In genomic region chr11:74397531-74398243, GRCh38 we compare ENCODE assay signal across 8 cellular contexts. TPM values are rescaled to one million over a fixed set of nuclear protein-coding genes. Genes with fewer than 3 reads are reported as not detected.
DNase-seq lines count a peak whose midpoint lies in the region; ATAC-seq and TF ChIP-seq lines count a peak whose summit lies in the region.

No MANE protein-coding gene starts in this region.

- peak overlapping the region; percentile 18 to 88 for H3K27ac ChIP-seq in esophagus (ENCODE audit: low read depth in 2 of 2, low read length in 1 of 2)

- no peaks in the 10 kb centered on the region for H3K4me1 ChIP-seq in esophagus (ENCODE audit: control insufficient read depth in 2 of 2, insufficient read depth in 2 of 2, low read length in 1 of 2)

- no peaks in the 10 kb centered on the region for H3K9me3 Mint-ChIP-seq in activated CD4-positive, alpha-beta T cell treated with anti-CD3 and anti-CD28 coated beads, Interleukin-2, amount 10 ng/mL, durations not matched to agents 7 days and 5 days
- H3K9me3 Mint-ChIP-seq in naive B cell (no peaks in the 10 kb centered on the region), type B pancreatic cell (no peaks in the 10 kb centered on the region)

- peaks cover 28% of the 10 kb centered on the region for H3K4me1 Mint-ChIP-seq in activated CD4-positive, alpha-beta T cell treated with anti-CD3 and anti-CD28 coated beads, Interleukin-2, amount 10 ng/mL, durations not matched to agents 7 days and 5 days
- peaks cover 8 to 20% (median 12%) of the 10 kb centered on the region in 3 donors for H3K4me1 Mint-ChIP-seq in naive B cell
- H3K4me1 Mint-ChIP-seq in type B pancreatic cell (ENCODE audit: unreplicated experiment), result no peaks in the 10 kb centered on the region

- POLR2A ChIA-PET in activated CD4-positive, alpha-beta T cell treated with anti-CD3 and anti-CD28 coated beads, Interleukin-2, amount 10 ng/mL, durations not matched to agents 7 days and 5 days (lab: Charles Lee), result no interaction called here

- H3K36me3 ChIP-seq in esophagus (ENCODE audit: control insufficient read depth in 2 of 2, insufficient read depth in 2 of 2, low read length in 1 of 2), result no peaks in the 10 kb centered on the region

- WGBS in esophagus, 2 donors, result 1% methylated on average over 29 to 34 of the region's 34 CpGs

- no peaks in the 10 kb centered on the region for H3K9me3 ChIP-seq in esophagus (ENCODE audit: control insufficient read depth in 2 of 2, insufficient read depth in 1 of 2, low read depth in 1 of 2, low read length in 1 of 2)

- H3K27ac Mint-ChIP-seq in activated CD4-positive, alpha-beta T cell treated with anti-CD3 and anti-CD28 coated beads, Interleukin-2, amount 10 ng/mL, durations not matched to agents 7 days and 5 days, result peak overlapping the region; percentile 79
- H3K27ac Mint-ChIP-seq in naive B cell, result peak overlapping the region; percentile 6 to 94 (median 74)
- peak overlapping the region; percentile 98 for H3K27ac Mint-ChIP-seq in type B pancreatic cell

- peak; percentile 46 for TF ChIP-seq CTCF in type B pancreatic cell (conservative IDR thresholded peaks at IDR 0.05)

- peaks cover 2% of the 10 kb centered on the region for H3K36me3 Mint-ChIP-seq in activated CD4-positive, alpha-beta T cell treated with anti-CD3 and anti-CD28 coated beads, Interleukin-2, amount 10 ng/mL, durations not matched to agents 7 days and 5 days (ENCODE audit: low read depth)
- H3K36me3 Mint-ChIP-seq in naive B cell, result no peaks in the 10 kb centered on the region
- H3K36me3 Mint-ChIP-seq in type B pancreatic cell, result peaks cover 4% of the 10 kb centered on the region

- H3K27me3 Mint-ChIP-seq in activated CD4-positive, alpha-beta T cell treated with anti-CD3 and anti-CD28 coated beads, Interleukin-2, amount 10 ng/mL, durations not matched to agents 7 days and 5 days, result no peaks in the 10 kb centered on the region
- H3K27me3 Mint-ChIP-seq in naive B cell (no peaks in the 10 kb centered on the region), type B pancreatic cell (no peaks in the 10 kb centered on the region)

- ATAC-seq in HG03108 (IDR thresholded peaks at IDR 0.05; ENCODE audit: unreplicated experiment) (peak; percentile 14), naive B cell (ENCODE audit: low read depth in 2 of 2) (peak; percentile 47 to 58), HG02759 (IDR thresholded peaks at IDR 0.05; ENCODE audit: unreplicated experiment) (no peak)

- peak overlapping the region; percentile 64 to 77 for H3K4me3 ChIP-seq in esophagus (ENCODE audit: low read depth in 1 of 2, low read length in 2 of 2)

- CTCF ChIA-PET in activated CD4-positive, alpha-beta T cell treated with anti-CD3 and anti-CD28 coated beads, Interleukin-2, amount 10 ng/mL, durations not matched to agents 7 days and 5 days (lab: Charles Lee), result interaction anchor here (1.2 to 2.1 kb wide), 2 partner anchors 10 to 53 kb away, joined by 4 to 7 read pairs; no protein-coding TSS in a partner anchor

- H3K27me3 ChIP-seq in esophagus (ENCODE audit: control insufficient read depth in 1 of 2, insufficient read depth in 2 of 2, low read length in 2 of 2), result no peaks in the 10 kb centered on the region

- H3K4me3 Mint-ChIP-seq in activated CD4-positive, alpha-beta T cell treated with anti-CD3 and anti-CD28 coated beads, Interleukin-2, amount 10 ng/mL, durations not matched to agents 7 days and 5 days, result peak overlapping the region; percentile 92
- H3K4me3 Mint-ChIP-seq in naive B cell, result peak overlapping the region; percentile 82 to 100 (median 98)
- peak overlapping the region; percentile 100 for H3K4me3 Mint-ChIP-seq in type B pancreatic cell

- DNase-seq in GM03348 (ENCODE audit: low spot score), result peak; percentile 22
- DNase-seq in NCI-H748 (lab: John Stamatoyannopoulos, UW; ENCODE audit: unreplicated experiment), result peak; percentile 72
- peak; percentile 67 for DNase-seq in activated CD4-positive, alpha-beta T cell treated with anti-CD3 and anti-CD28 coated beads, Interleukin-2, amount 10 ng/mL, durations not matched to agents 7 days and 5 days
- DNase-seq in naive B cell, result peak; percentile 60
- no peak for DNase-seq in type B pancreatic cell (ENCODE audit: extremely low spot score, unreplicated experiment)

RNA-seq across cellular contexts. Expression of gene PGM2L1, which starts 0.5 kb away (rescaled TPM):
- total RNA-seq in activated CD4-positive, alpha-beta T cell treated with anti-CD3 and anti-CD28 coated beads, Interleukin-2, amount 10 ng/mL, durations not matched to agents 7 days and 5 days, result 1 to 10 TPM; 8.4 to 9.9 TPM
- polyA plus RNA-seq in esophagus (under 1 TPM; 0.24 to 0.51 TPM), naive B cell (ENCODE audit: low read depth in 6 of 6) (1 to 10 TPM; 3.6 to 6.4 (median 5.1) TPM)
- total RNA-seq in type B pancreatic cell (ENCODE audit: low replicate concordance), result 5.0 and 10.3 TPM in 2 replicates
